In the genomic region with DNA sequence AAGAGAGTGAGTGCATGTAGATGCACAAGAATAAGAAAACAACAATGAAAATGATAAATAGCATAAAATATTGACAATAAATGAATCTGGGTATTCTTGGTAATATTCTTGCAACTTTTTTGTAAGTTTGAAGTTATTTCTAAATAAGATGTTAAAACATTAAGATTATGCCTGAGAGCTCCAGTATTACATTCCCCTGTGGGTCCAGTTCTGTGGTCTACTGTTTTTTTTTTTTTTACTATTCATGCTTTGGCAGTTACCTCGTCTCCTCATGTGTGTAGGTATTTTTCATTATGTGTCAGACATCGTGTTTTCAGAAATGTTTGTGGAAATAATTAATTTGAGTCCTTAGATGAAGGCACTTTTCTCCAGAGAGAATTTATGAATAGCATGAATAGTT, we compare ENCODE assay signal across 3 cellular contexts.
"Had no signal": no experiment of that assay in that cellular context is flagged by ENCODE, and none has a peak within 500 bp of the region (broad histone marks: within the 10 kb centered on the region; RNA-seq: fewer than 3 reads in every experiment).

No MANE protein-coding gene starts in this region.

- H3K4me3 ChIP-seq: GM12878 had no signal

- DNase-seq: GDM1, GF-D8 had no signal
